In the genomic region with DNA sequence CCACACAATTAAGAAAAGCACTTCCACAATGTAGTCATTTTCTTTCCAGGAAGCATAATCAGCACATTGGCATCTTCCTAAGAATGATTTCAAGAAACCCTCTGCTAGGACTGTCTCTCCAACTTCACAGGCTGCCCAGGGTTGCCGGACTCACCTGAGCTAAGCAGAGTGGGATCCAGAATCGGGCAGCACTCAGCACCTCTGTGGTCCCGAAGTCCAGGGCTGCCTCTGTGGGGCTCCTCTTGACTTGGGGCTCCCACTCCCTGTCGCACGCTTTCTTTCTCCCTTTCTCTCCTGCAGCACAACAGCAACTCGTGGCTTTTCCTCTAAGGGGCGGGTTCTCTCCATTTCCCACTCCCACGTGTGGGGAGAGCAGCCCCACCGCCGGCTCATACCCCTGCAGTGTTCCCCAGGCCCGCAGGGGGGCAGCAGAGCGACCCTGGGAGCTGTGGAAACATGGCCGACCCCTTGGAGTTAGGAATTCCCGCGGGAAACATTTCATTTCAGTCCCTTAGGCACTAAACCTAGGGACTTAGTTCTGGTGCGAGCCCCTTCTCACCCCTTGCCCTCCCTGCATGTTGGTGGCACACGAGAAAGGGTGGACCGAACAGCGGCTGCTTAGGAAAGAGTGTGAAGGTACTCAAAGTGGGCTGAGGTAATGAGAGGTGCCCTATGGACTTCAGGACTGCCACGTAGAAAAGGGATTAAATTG, we compare ENCODE assay signal across 1 cellular context.
TF ChIP-seq lines count a peak whose summit lies in the region.

A gene with protein sequence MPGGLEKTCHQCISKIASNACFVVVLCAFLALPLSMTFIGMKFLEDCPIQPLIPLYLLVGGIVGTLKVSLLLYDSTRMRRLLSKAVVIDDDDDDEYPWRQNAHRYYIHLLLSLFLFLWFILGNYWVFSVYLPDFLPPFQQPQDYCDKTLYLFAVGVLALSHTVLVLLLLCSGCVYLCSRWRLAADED (minus strand): TSS at position 316 of the 712 bp plus-strand sequence. CDS start 6,647 bp downstream, outside the sequence.

TF ChIP-seq in GM12878, 131 proteins besides CTCF, POLR2A, EP300 and RAD21 (continued from another document):
- TF ChIP-seq ZBTB11 (CRISPR knock-in tag; IDR thresholded peaks at IDR 0.05) (no peak), ZNF207 (IDR thresholded peaks at IDR 0.05; ENCODE audit: borderline replicate concordance) (no peak), HDAC2 (IDR thresholded peaks at IDR 0.05) (no peak), SMC3 (IDR thresholded peaks at IDR 0.05; ENCODE audit: borderline replicate concordance, low read length) (peak; percentile 49; the same call in 1 of the 2 replicates), FOXM1 (IDR thresholded peaks at IDR 0.05; ENCODE audit: low read depth, low read length) (no peak), MEF2B (IDR thresholded peaks at IDR 0.05; ENCODE audit: partially characterized antibody, poor library complexity, severe bottlenecking) (no peak), SP1 (IDR thresholded peaks at IDR 0.05; ENCODE audit: low read depth, low read length) (no peak), JUND (IDR thresholded peaks at IDR 0.05; ENCODE audit: low read depth, low read length) (no peak), CHD1 (IDR thresholded peaks at IDR 0.05; ENCODE audit: low read depth, low read length) (no peak)
